19 cellular contexts compared by ENCODE assay signal in the genomic region with DNA sequence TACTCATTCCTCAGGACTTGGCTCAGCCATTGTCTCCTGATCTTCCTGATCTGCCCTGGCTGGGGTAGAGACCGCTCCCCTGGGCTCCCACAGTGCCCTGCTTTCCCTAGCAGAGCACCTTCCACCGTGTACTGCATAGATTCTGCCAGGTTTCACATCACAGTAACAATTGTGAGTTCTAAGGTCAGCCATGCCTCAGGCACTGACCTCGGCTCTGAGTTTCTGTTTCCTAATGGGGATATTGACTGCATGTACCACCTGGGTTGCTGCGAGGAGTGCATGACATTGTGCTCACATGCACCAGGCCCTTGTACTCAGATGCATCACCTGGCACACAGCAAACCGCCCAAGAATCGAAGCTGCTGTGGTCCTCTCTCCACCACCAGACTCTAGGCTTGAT.
"Had no signal": no experiment of that assay in that cellular context is flagged by ENCODE, and none has a peak within 500 bp of the region (broad histone marks: within the 10 kb centered on the region; RNA-seq: fewer than 3 reads in every experiment).

No MANE protein-coding gene starts in this region.

- DNase-seq: activated CD4-positive, alpha-beta T cell treated with anti-CD3 and anti-CD28 coated beads, Interleukin-2, amount 50 U/mL, for 4 hours; activated gamma-delta T cell; dermis blood vessel endothelial cell; immature natural killer cell; kidney glomerular epithelial cell; mesenchymal stem cell; mucosa of descending colon; naive thymus-derived CD4-positive, alpha-beta T cell; stimulated activated CD4-positive, alpha-beta T cell treated with anti-CD3 and anti-CD28 coated beads, Interleukin-4, amount 100 ng/mL, for 24 hours; T-helper 1 cell; T1000 had no signal

- H3K4me1 ChIP-seq: parathyroid adenoma had no signal

- H3K27me3 Mint-ChIP-seq: activated naive CD8-positive, alpha-beta T cell; naive thymus-derived CD4-positive, alpha-beta T cell had no signal

- H3K36me3 Mint-ChIP-seq: activated naive CD8-positive, alpha-beta T cell; immature natural killer cell; stimulated activated effector memory CD8-positive, alpha-beta T cell treated with anti-CD3 and anti-CD28 coated beads, Interleukin-12 subunit alpha, Interleukin-12 subunit beta, amount 100 ng/mL, for 72 hours had no signal

- H3K4me3 ChIP-seq: cardiac muscle cell, mucosa of descending colon had no signal

- H3K27ac Mint-ChIP-seq: activated naive CD8-positive, alpha-beta T cell; immature natural killer cell; stimulated activated effector memory CD8-positive, alpha-beta T cell treated with anti-CD3 and anti-CD28 coated beads, Interleukin-12 subunit alpha, Interleukin-12 subunit beta, amount 100 ng/mL, for 72 hours had no signal

- H3K4me3 Mint-ChIP-seq: activated naive CD8-positive, alpha-beta T cell; immature natural killer cell; naive thymus-derived CD4-positive, alpha-beta T cell; stimulated activated effector memory CD8-positive, alpha-beta T cell treated with anti-CD3 and anti-CD28 coated beads, Interleukin-12 subunit alpha, Interleukin-12 subunit beta, amount 100 ng/mL, for 72 hours had no signal

- H3K36me3 ChIP-seq: neutrophil had no signal

- H3K9me3 ChIP-seq: mucosa of descending colon, neutrophil had no signal

- H3K27me3 ChIP-seq: cardiac muscle cell, neutrophil had no signal

- H3K9ac ChIP-seq: parathyroid adenoma had no signal

- H3K27ac ChIP-seq: cardiac muscle cell, neutrophil, parathyroid adenoma had no signal

- H3K9me3 Mint-ChIP-seq: immature natural killer cell; stimulated activated effector memory CD8-positive, alpha-beta T cell treated with anti-CD3 and anti-CD28 coated beads, Interleukin-12 subunit alpha, Interleukin-12 subunit beta, amount 100 ng/mL, for 72 hours had no signal

- ATAC-seq: activated CD4-positive, CD25-positive, alpha-beta regulatory T cell treated with anti-CD3 and anti-CD28 coated beads, Interleukin-2, amount 50 U/mL, for 24 hours; mucosa of descending colon; naive thymus-derived CD4-positive, alpha-beta T cell; sciatic nerve; SK-N-SH treated with all-trans-retinoic acid at 6 μM for 48 hours; stimulated activated effector memory CD8-positive, alpha-beta T cell treated with anti-CD3 and anti-CD28 coated beads, Interleukin-12 subunit alpha, Interleukin-12 subunit beta, amount 100 ng/mL, for 72 hours had no signal

- H3K4me1 Mint-ChIP-seq: immature natural killer cell; stimulated activated effector memory CD8-positive, alpha-beta T cell treated with anti-CD3 and anti-CD28 coated beads, Interleukin-12 subunit alpha, Interleukin-12 subunit beta, amount 100 ng/mL, for 72 hours had no signal
